In the genomic region with DNA sequence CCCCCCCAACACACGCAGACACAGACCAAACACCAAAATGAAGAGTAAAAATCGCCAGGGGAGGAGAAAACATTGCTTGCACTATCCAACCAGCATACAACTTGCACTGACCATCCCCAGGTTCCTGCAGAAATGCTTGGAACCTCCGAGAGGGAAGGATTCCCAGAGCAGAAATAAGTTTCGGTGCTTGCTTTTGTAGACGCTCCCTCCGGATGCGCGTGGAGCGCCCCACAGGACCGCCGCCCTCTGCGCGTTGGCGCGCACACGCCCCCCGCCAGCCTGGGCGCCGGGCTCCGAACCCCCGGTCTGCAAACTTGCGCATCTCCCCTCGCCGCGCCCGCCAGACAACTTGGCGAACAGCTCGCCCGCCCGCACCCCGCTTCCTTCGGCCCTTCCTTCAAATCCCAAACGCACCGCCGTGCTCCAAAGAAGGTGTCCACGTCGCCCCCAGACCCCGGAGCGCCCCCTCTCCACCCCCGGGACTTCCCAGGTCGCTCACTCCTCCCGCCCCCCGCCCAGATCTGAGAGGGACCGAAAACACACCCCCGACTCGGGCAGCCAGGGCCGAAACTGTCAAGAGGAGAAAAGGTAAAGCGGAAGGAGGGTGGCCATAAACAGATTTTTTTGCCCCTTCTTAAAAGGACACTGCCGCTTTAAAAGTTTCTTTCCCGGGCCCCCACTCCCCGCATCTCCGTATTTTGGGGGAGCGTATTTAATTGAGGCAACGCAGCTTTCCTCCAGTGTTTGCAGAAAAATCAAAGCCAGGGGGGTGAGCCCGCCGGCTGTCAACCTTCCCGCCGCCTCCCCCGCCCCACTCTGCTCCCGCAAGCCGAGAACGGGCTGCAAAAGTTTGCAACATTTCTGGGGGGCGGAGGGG, we compare ENCODE assay signal across 8 cellular contexts. TPM values are rescaled to one million over a fixed set of nuclear protein-coding genes. Genes with fewer than 3 reads are reported as not detected.
A peak's percentile ranks its signal among the peaks of the same experiment; 100 is the strongest.
DNase-seq lines count a peak whose midpoint lies in the region; ATAC-seq and TF ChIP-seq lines count a peak whose summit lies in the region.

No MANE protein-coding gene starts in this region.

- TF ChIP-seq CTCF in Peyer's patch (IDR thresholded peaks at IDR 0.05), result no peak
- no peak for TF ChIP-seq CTCF in esophagus muscularis mucosa (IDR thresholded peaks at IDR 0.05)

- H3K4me3 ChIP-seq in Peyer's patch (peak overlapping the region; percentile 30 to 61 (median 46)), esophagus muscularis mucosa (peak overlapping the region; percentile 76 to 86 (median 76))

- no peak for TF ChIP-seq EP300 in esophagus muscularis mucosa (IDR thresholded peaks at IDR 0.05)

- H3K9me3 ChIP-seq in Peyer's patch (no peaks in the 10 kb centered on the region), esophagus muscularis mucosa (no peaks in the 10 kb centered on the region)

- H3K27ac ChIP-seq in Peyer's patch (peak overlapping the region in 2 of 4 donors; percentile 42 to 57), esophagus muscularis mucosa (replicated peaks in 1 of 4) (peak overlapping the region; percentile 59 to 74 (median 69))

- peak overlapping the region; percentile 37 to 79 (median 70) for H3K4me3 Mint-ChIP-seq in naive thymus-derived CD8-positive, alpha-beta T cell

- POLR2A ChIA-PET in naive thymus-derived CD8-positive, alpha-beta T cell (lab: Charles Lee), result no interaction called here

- H3K27me3 Mint-ChIP-seq in naive thymus-derived CD8-positive, alpha-beta T cell, result peaks cover 33 to 70% (median 57%) of the 10 kb centered on the region in 5 donors

- WGBS in esophagus muscularis mucosa, result 0% methylated on average over 26 of the region's 63 CpGs

- H3K36me3 Mint-ChIP-seq in naive thymus-derived CD8-positive, alpha-beta T cell, result no peaks in the 10 kb centered on the region

- no peak for ATAC-seq in naive thymus-derived CD8-positive, alpha-beta T cell
- ATAC-seq in HG03025 (IDR thresholded peaks at IDR 0.05; ENCODE audit: low FRiP score, unreplicated experiment), result no peak
- no peak for ATAC-seq in GM21786 (IDR thresholded peaks at IDR 0.05; ENCODE audit: unreplicated experiment)
- no peak for ATAC-seq in esophagus mucosa

- H3K27me3 ChIP-seq in Peyer's patch (peaks cover 0 to 8% of the 10 kb centered on the region in 2 donors), esophagus muscularis mucosa (no peaks in the 10 kb centered on the region)

- H3K9me3 Mint-ChIP-seq in naive thymus-derived CD8-positive, alpha-beta T cell, result no peaks in the 10 kb centered on the region

- intact Hi-C loops in esophagus muscularis mucosa (cut with DNase I), result no loop called here

- TF ChIP-seq POLR2A in Peyer's patch (IDR thresholded peaks at IDR 0.05) (no peak), esophagus muscularis mucosa (IDR thresholded peaks at IDR 0.05; ENCODE audit: low read depth) (no peak)

- peak overlapping the region in 1 of 10 donors; percentile 8 for H3K27ac Mint-ChIP-seq in naive thymus-derived CD8-positive, alpha-beta T cell

- DNase-seq in GM03348 (ENCODE audit: low spot score) (peak; percentile 42), Peyer's patch (no peak), esophagus muscularis mucosa (ENCODE audit: extremely low spot score) (no peak)
- no peak for DNase-seq in naive thymus-derived CD8-positive, alpha-beta T cell
- no peak for DNase-seq in stimulated activated CD4-positive, alpha-beta T cell treated with anti-CD3 and anti-CD28 coated beads, Interleukin-1b, Interleukin-23, amount 100 ng/mL, for 48 hours

- peaks cover 0 to 24% (median 0%) of the 10 kb centered on the region in 4 donors for H3K4me1 ChIP-seq in Peyer's patch
- H3K4me1 ChIP-seq in esophagus muscularis mucosa, result peaks cover 8 to 39% (median 26%) of the 10 kb centered on the region in 4 donors

- H3K36me3 ChIP-seq in Peyer's patch, result no peaks in the 10 kb centered on the region
- H3K36me3 ChIP-seq in esophagus muscularis mucosa, result no peaks in the 10 kb centered on the region

- H3K4me1 Mint-ChIP-seq in naive thymus-derived CD8-positive, alpha-beta T cell, result peaks cover 0 to 15% (median 11%) of the 10 kb centered on the region in 4 donors

RNA-seq across cellular contexts. Expression of a gene that starts 0.8 kb away (rescaled TPM):
- 100 to 1,000 TPM in 1 of 4 donors, 10 to 100 TPM in 3; 15.8 to 213 (median 25.2) TPM for total RNA-seq in Peyer's patch
- total RNA-seq in esophagus muscularis mucosa, result 10 to 100 TPM; 54.4 to 64.0 (median 58.2) TPM
- 100 to 1,000 TPM; 127 to 132 TPM for total RNA-seq in naive thymus-derived CD8-positive, alpha-beta T cell
- 10 to 100 TPM; 29.1 to 50.6 (median 38.1) TPM for polyA plus RNA-seq in naive thymus-derived CD8-positive, alpha-beta T cell
- 20.7 TPM for total RNA-seq in esophagus mucosa
